17 cellular contexts compared by ENCODE assay signal in genomic region chr18:77851798-77852197, GRCh38.
DNase-seq lines count a peak whose midpoint lies in the region; ATAC-seq and TF ChIP-seq lines count a peak whose summit lies in the region.
"Had no signal": no experiment of that assay in that cellular context is flagged by ENCODE, and none has a peak within 500 bp of the region (broad histone marks: within the 10 kb centered on the region; RNA-seq: fewer than 3 reads in every experiment).

No MANE protein-coding gene starts in this region.

- POLR2A ChIA-PET in A673 (lab: Charles Lee; ENCODE audit: low non-redundant PET): no interaction called here

- H3K4me3 Mint-ChIP-seq in immature natural killer cell: no peak overlapping the region
- H3K4me3 Mint-ChIP-seq: CD4-positive, CD25-positive, alpha-beta regulatory T cell; T-helper 17 cell had no signal

- no TSS peak for BruUV-seq in A673 (replicated peaks; lab: Mats Ljungman, UMichigan)

- H3K27me3 Mint-ChIP-seq in immature natural killer cell (ENCODE audit: low read depth in 3 of 3): peaks cover 2 to 6% (median 6%) of the 10 kb centered on the region in 3 donors

- no peak for ATAC-seq in body of pancreas
- ATAC-seq: Panc1, T-helper 17 cell had no signal

- intact Hi-C loops in A673 (cut with micrococcal nuclease; ENCODE audit: unreplicated experiment) (no loop called here), body of pancreas (cut with DNase I) (no loop called here)

- DNase-seq in A673 (ENCODE audit: low spot score) (peak; percentile 1), NCI-H1105 (lab: John Stamatoyannopoulos, UW) (peak; percentile 77), NCI-H187 (lab: John Stamatoyannopoulos, UW) (peak; percentile 9 to 23), OCI-M1 (lab: John Stamatoyannopoulos, UW) (peak; percentile 11), germinal center (ENCODE audit: low spot score) (no peak), D341Med (ENCODE audit: low spot score) (no peak), body of pancreas (no peak), immature natural killer cell (no peak)
- DNase-seq: AML-193; Calu3; CD4-positive, CD25-positive, alpha-beta regulatory T cell; GF-D8; GM23248; NCI-H2081 treated with DMSO at 0.1 percent for 48 hours; SHP77; T-helper 17 cell had no signal

- H3K27ac Mint-ChIP-seq in immature natural killer cell: no peak overlapping the region
- H3K27ac Mint-ChIP-seq: CD4-positive, CD25-positive, alpha-beta regulatory T cell; T-helper 17 cell had no signal

- no peaks in the 10 kb centered on the region for H3K36me3 Mint-ChIP-seq in immature natural killer cell
- H3K36me3 Mint-ChIP-seq: CD4-positive, CD25-positive, alpha-beta regulatory T cell had no signal

- H3K36me3 ChIP-seq in A673 (ENCODE audit: insufficient read depth, low read length, poor library complexity, severe bottlenecking) (no peaks in the 10 kb centered on the region), body of pancreas (replicated peaks in 1 of 2; ENCODE audit: insufficient read depth in 1 of 2, low read depth in 2 of 2) (no peaks in the 10 kb centered on the region)

- H3K4me1 Mint-ChIP-seq in immature natural killer cell: no peaks in the 10 kb centered on the region
- H3K4me1 Mint-ChIP-seq: CD4-positive, CD25-positive, alpha-beta regulatory T cell had no signal

- H3K27ac ChIP-seq in A673 (ENCODE audit: low read depth, low read length, poor library complexity, severe bottlenecking) (no peak overlapping the region), body of pancreas (no peak overlapping the region)
- H3K27ac ChIP-seq: GM23248 had no signal

- 14 to 17% methylated on average over 9 of the region's 9 CpGs for WGBS in body of pancreas, 2 donors

- H3K9me3 ChIP-seq in A673 (ENCODE audit: low read depth, low read length, poor library complexity, severe bottlenecking): peaks cover 17% of the 10 kb centered on the region
- H3K9me3 ChIP-seq in body of pancreas: no peaks in the 10 kb centered on the region

- H3K27me3 ChIP-seq in A673 (replicated peaks; ENCODE audit: insufficient read depth, low read depth, low read length, poor library complexity) (no peaks in the 10 kb centered on the region), body of pancreas (no peaks in the 10 kb centered on the region)

- CTCF ChIA-PET in A673 (lab: Charles Lee): no interaction called here

- H3K4me3 ChIP-seq in A673 (ENCODE audit: low read depth, low read length, poor library complexity, severe bottlenecking) (no peak overlapping the region), body of pancreas (no peak overlapping the region)
- H3K4me3 ChIP-seq: GM23248 had no signal

- TF ChIP-seq POLR2A in body of pancreas (IDR thresholded peaks at IDR 0.05): no peak

- H3K9me3 Mint-ChIP-seq in immature natural killer cell: peaks cover 0 to 2% (median 0%) of the 10 kb centered on the region in 6 donors
- H3K9me3 Mint-ChIP-seq: CD4-positive, CD25-positive, alpha-beta regulatory T cell had no signal

- TF ChIP-seq CTCF in A673 (conservative IDR thresholded peaks at IDR 0.05; ENCODE audit: low read depth, low read length) (no peak), body of pancreas (IDR thresholded peaks at IDR 0.05) (no peak)

- H3K4me1 ChIP-seq in A673 (ENCODE audit: insufficient read depth, low read length, poor library complexity, severe bottlenecking) (no peaks in the 10 kb centered on the region), body of pancreas (no peaks in the 10 kb centered on the region)

Comparison
In these comparisons a context has a peak if more than half of its experiments do, and no peak if none do; other contexts are left out.
1. DNase-seq: peak in A673 (single experiment), NCI-H1105 (single experiment), NCI-H187 (2 of 2) and OCI-M1 (single experiment); none in germinal center (single experiment), D341Med (single experiment), body of pancreas (0 of 4) and immature natural killer cell (0 of 3).